ENCODE assay signal across 16 cellular contexts in the genomic region with DNA sequence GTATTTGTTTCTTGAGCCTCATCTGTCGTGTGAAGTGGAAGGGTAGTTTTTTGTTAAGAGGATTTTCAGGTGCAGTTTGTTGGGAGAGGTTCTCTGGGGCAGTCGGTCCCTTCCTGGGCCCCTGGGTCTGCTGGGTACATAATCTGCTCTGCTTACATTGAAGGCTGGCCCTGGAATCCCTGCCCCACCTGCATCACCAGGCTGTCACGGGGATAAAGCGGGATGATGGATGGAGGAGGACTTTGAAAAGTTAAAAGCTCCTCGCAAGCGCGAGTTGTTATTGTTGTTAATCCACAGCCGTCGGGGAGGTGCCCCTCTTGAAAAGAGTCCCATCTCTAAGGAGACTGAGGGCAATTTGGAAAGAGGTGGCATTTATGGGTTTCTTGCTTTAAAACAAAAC.
"Had no signal": no experiment of that assay in that cellular context is flagged by ENCODE, and none has a peak within 500 bp of the region (broad histone marks: within the 10 kb centered on the region; RNA-seq: fewer than 3 reads in every experiment).

No MANE protein-coding gene starts in this region.

- H3K36me3 ChIP-seq: adrenal gland, spleen, upper lobe of right lung had no signal

- H3K4me3 ChIP-seq: adrenal gland, body of pancreas, psoas muscle, spleen, upper lobe of right lung had no signal

- DNase-seq: activated naive CD4-positive, alpha-beta T cell treated with anti-CD3 and anti-CD28 coated beads, Interleukin-2, amount 50 U/mL, for 16 hours; adrenal gland; body of pancreas; central memory CD4-positive, alpha-beta T cell; effector memory CD8-positive, alpha-beta T cell; kidney; left ventricle myocardium superior; mesendoderm; psoas muscle; spleen; stimulated activated CD4-positive, alpha-beta T cell treated with anti-CD3 and anti-CD28 coated beads, Interleukin-1b, Interleukin-23, amount 100 ng/mL, for 48 hours; stimulated activated naive CD4-positive, alpha-beta T cell treated with Interleukin-2 at 50 U/mL for 16 hours; upper lobe of right lung had no signal

- H3K4me3 Mint-ChIP-seq: effector memory CD8-positive, alpha-beta T cell; T-helper 1 cell treated with Interleukin-12 subunit alpha and Interleukin-12 subunit beta and Interleukin-4 antibody, amounts not matched to agents 30 μg/mL and 1 μg/mL, for 36 hours had no signal

- ATAC-seq: activated CD4-positive, CD25-positive, alpha-beta regulatory T cell treated with anti-CD3 and anti-CD28 coated beads, Interleukin-2, amount 50 U/mL, for 24 hours; body of pancreas; effector memory CD8-positive, alpha-beta T cell; left ventricle myocardium superior; psoas muscle; sciatic nerve; upper lobe of right lung had no signal

- H3K9me3 ChIP-seq: adrenal gland, body of pancreas, psoas muscle, spleen, upper lobe of right lung had no signal

- H3K9me3 Mint-ChIP-seq: effector memory CD8-positive, alpha-beta T cell; T-helper 1 cell treated with Interleukin-12 subunit alpha and Interleukin-12 subunit beta and Interleukin-4 antibody, amounts not matched to agents 30 μg/mL and 1 μg/mL, for 36 hours had no signal

- H3K27ac Mint-ChIP-seq: effector memory CD8-positive, alpha-beta T cell; T-helper 1 cell treated with Interleukin-12 subunit alpha and Interleukin-12 subunit beta and Interleukin-4 antibody, amounts not matched to agents 30 μg/mL and 1 μg/mL, for 36 hours had no signal

- H3K27me3 ChIP-seq: adrenal gland, body of pancreas, spleen, upper lobe of right lung had no signal

- H3K4me1 ChIP-seq: adrenal gland, body of pancreas, psoas muscle had no signal

- H3K27ac ChIP-seq: adrenal gland, body of pancreas, psoas muscle, upper lobe of right lung had no signal
